1 cellular context compared by ENCODE assay signal in genomic region chr1:18316764-18317163, GRCh38.
TF ChIP-seq lines count a peak whose summit lies in the region.

No MANE protein-coding gene starts in this region.

TF ChIP-seq in HepG2, 621 proteins besides CTCF, POLR2A, EP300 and RAD21 (continued from another document and continues in another):
- peak; percentile 41; the same call in 1 of the 2 replicates for TF ChIP-seq CEBPG (CRISPR knock-in tag; IDR thresholded peaks at IDR 0.05)
- TF ChIP-seq POGK (CRISPR knock-in tag; conservative IDR thresholded peaks at IDR 0.05): no peak
- TF ChIP-seq ZNF543 (CRISPR knock-in tag; IDR thresholded peaks at IDR 0.05): no peak
- TF ChIP-seq TBL1XR1 (IDR thresholded peaks at IDR 0.05; ENCODE audit: borderline replicate concordance, low read length, partially characterized antibody): no peak
- peak; percentile 61; the same call in 1 of the 2 replicates for TF ChIP-seq RARA (CRISPR knock-in tag; IDR thresholded peaks at IDR 0.05)
- TF ChIP-seq SIX4 (CRISPR knock-in tag; IDR thresholded peaks at IDR 0.05): no peak
- no peak for TF ChIP-seq FIP1L1 (IDR thresholded peaks at IDR 0.05; ENCODE audit: borderline replicate concordance, insufficient read depth, low read depth, low read length)
- no peak for TF ChIP-seq ZNF772 (CRISPR knock-in tag; IDR thresholded peaks at IDR 0.05)
- TF ChIP-seq CBX2 (IDR thresholded peaks at IDR 0.05; ENCODE audit: low read depth, low read length): no peak
- no peak for TF ChIP-seq CBX2 (CRISPR knock-in tag; IDR thresholded peaks at IDR 0.05; ENCODE audit: low read depth)
- TF ChIP-seq IRX3 (CRISPR knock-in tag; IDR thresholded peaks at IDR 0.05; ENCODE audit: borderline replicate concordance, low read depth): no peak
- TF ChIP-seq GMEB1 (CRISPR knock-in tag; IDR thresholded peaks at IDR 0.05; ENCODE audit: borderline replicate concordance): no peak
- no peak for TF ChIP-seq ELF3 (CRISPR knock-in tag; IDR thresholded peaks at IDR 0.05)
- TF ChIP-seq TCF7 (IDR thresholded peaks at IDR 0.05; ENCODE audit: low read depth): peak; percentile 38; the same call in 1 of the 2 replicates
- no peak for TF ChIP-seq SYNCRIP (IDR thresholded peaks at IDR 0.05; ENCODE audit: insufficient read depth, low read depth, low read length)
- TF ChIP-seq NR2C2 (CRISPR knock-in tag; IDR thresholded peaks at IDR 0.05; ENCODE audit: borderline replicate concordance): no peak
- peak; percentile 47; the same call in 1 of the 2 replicates for TF ChIP-seq BCL6 (CRISPR knock-in tag; IDR thresholded peaks at IDR 0.05)
- TF ChIP-seq MIER3 (CRISPR knock-in tag; IDR thresholded peaks at IDR 0.05; ENCODE audit: borderline replicate concordance): peak; percentile 26; the same call in 1 of the 2 replicates
- TF ChIP-seq PAXIP1 (CRISPR knock-in tag; conservative IDR thresholded peaks at IDR 0.05): peak; percentile 85
- peak; percentile 31; the same call in 1 of the 2 replicates for TF ChIP-seq DPF2 (CRISPR knock-in tag; IDR thresholded peaks at IDR 0.05; ENCODE audit: borderline replicate concordance, low read depth)
- peak; percentile 60 for TF ChIP-seq ARID5B (CRISPR knock-in tag; IDR thresholded peaks at IDR 0.05)
- peak; percentile 44 for TF ChIP-seq MED1 (CRISPR knock-in tag; IDR thresholded peaks at IDR 0.05)
- TF ChIP-seq BORCS8-MEF2B (CRISPR knock-in tag; IDR thresholded peaks at IDR 0.05): no peak
- TF ChIP-seq YEATS2 (CRISPR knock-in tag; IDR thresholded peaks at IDR 0.05; ENCODE audit: borderline replicate concordance): no peak
- TF ChIP-seq PAF1 (CRISPR knock-in tag; IDR thresholded peaks at IDR 0.05): no peak
- no peak for TF ChIP-seq ZNF850 (CRISPR knock-in tag; conservative IDR thresholded peaks at IDR 0.05)
- peak; percentile 72 for TF ChIP-seq FOXP1 (IDR thresholded peaks at IDR 0.05)
- TF ChIP-seq FOXP1 (CRISPR knock-in tag; IDR thresholded peaks at IDR 0.05): peak; percentile 95
- TF ChIP-seq ZBTB37 (CRISPR knock-in tag; IDR thresholded peaks at IDR 0.05): no peak
- no peak for TF ChIP-seq DNMT3B (CRISPR knock-in tag; conservative IDR thresholded peaks at IDR 0.05)
- peak; percentile 47; the same call in 1 of the 2 replicates for TF ChIP-seq HDAC1 (CRISPR knock-in tag; IDR thresholded peaks at IDR 0.05)
- TF ChIP-seq HNF4A (CRISPR knock-in tag; IDR thresholded peaks at IDR 0.05): peak; percentile 53
- peak; percentile 52; the same call in 1 of the 2 replicates for TF ChIP-seq GATAD2A (CRISPR knock-in tag; IDR thresholded peaks at IDR 0.05)
- no peak for TF ChIP-seq SOX13 (IDR thresholded peaks at IDR 0.05)
- TF ChIP-seq SOX13 (CRISPR knock-in tag; conservative IDR thresholded peaks at IDR 0.05 in 1 of 2, IDR thresholded peaks at IDR 0.05 in 1 of 2): peak in 1 of 2 experiments; percentile 51; a peak in 1 of 4 replicates
- peak; percentile 33; the same call in 1 of the 2 replicates for TF ChIP-seq ZNF503 (CRISPR knock-in tag; IDR thresholded peaks at IDR 0.05)
- TF ChIP-seq MIXL1 (CRISPR knock-in tag; IDR thresholded peaks at IDR 0.05): peak; percentile 78
- no peak for TF ChIP-seq ZNF687 (CRISPR knock-in tag; IDR thresholded peaks at IDR 0.05)
